In the genomic region with DNA sequence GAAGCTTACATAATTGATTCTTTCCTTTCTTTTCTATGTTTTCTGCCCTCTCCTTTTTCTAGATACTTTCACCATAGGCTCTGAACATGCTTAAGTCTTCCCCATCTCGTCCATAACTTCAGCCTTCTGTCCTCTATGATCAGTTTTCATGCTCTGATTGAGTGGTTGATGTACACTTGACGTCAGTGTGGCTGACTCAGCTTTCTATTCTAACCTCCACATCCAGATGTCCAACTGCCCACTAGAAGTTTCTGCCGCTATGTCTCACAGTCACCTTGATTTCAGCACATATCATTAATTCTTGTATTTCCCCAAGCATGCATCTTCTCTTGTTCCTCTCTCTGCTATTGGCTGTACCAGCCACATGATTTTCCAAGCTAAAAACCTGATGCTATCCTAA, we compare ENCODE assay signal across 17 cellular contexts.
"Had no signal": no experiment of that assay in that cellular context is flagged by ENCODE, and none has a peak within 500 bp of the region (broad histone marks: within the 10 kb centered on the region; RNA-seq: fewer than 3 reads in every experiment).

No MANE protein-coding gene starts in this region.

- H3K4me1 ChIP-seq: psoas muscle, upper lobe of right lung had no signal

- H3K27me3 Mint-ChIP-seq: activated naive CD4-positive, alpha-beta T cell treated with anti-CD3 and anti-CD28 coated beads, Interleukin-2, amount 10 ng/mL, durations not matched to agents 7 days and 5 days had no signal

- DNase-seq: activated CD4-positive, alpha-beta T cell treated with anti-CD3 and anti-CD28 coated beads, Interleukin-2, amount 50 U/mL, for 48 hours; activated naive CD4-positive, alpha-beta T cell treated with anti-CD3 and anti-CD28 coated beads, Interleukin-2, amount 10 ng/mL, durations not matched to agents 7 days and 5 days; adrenal gland; dorsolateral prefrontal cortex; endodermal cell; erythroblast; hippocampal formation; midbrain; psoas muscle; right lobe of liver; upper lobe of right lung had no signal

- H3K4me1 Mint-ChIP-seq: activated naive CD4-positive, alpha-beta T cell treated with anti-CD3 and anti-CD28 coated beads, Interleukin-2, amount 10 ng/mL, durations not matched to agents 7 days and 5 days; activated T-helper 17 cell treated with anti-CD3 and anti-CD28 coated beads, Interleukin-2, amount 50 U/mL, for 72 hours had no signal

- FAIRE-seq: keratinocyte had no signal

- H3K27ac ChIP-seq: adrenal gland, dorsolateral prefrontal cortex, psoas muscle, right lobe of liver, thoracic aorta, upper lobe of right lung had no signal

- H3K4me3 ChIP-seq: adrenal gland, dorsolateral prefrontal cortex, neural progenitor cell, psoas muscle, right lobe of liver, smooth muscle cell, thoracic aorta, upper lobe of right lung had no signal

- H3K9me3 ChIP-seq: adrenal gland, psoas muscle, right lobe of liver, thoracic aorta, upper lobe of right lung had no signal

- H3K27ac Mint-ChIP-seq: activated naive CD4-positive, alpha-beta T cell treated with anti-CD3 and anti-CD28 coated beads, Interleukin-2, amount 10 ng/mL, durations not matched to agents 7 days and 5 days; activated T-helper 17 cell treated with anti-CD3 and anti-CD28 coated beads, Interleukin-2, amount 50 U/mL, for 72 hours; endodermal cell; neural progenitor cell had no signal

- H3K36me3 ChIP-seq: adrenal gland, neural progenitor cell, right lobe of liver, thoracic aorta, upper lobe of right lung had no signal

- H3K27me3 ChIP-seq: adrenal gland, dorsolateral prefrontal cortex, neural progenitor cell, right lobe of liver, upper lobe of right lung had no signal

- H3K36me3 Mint-ChIP-seq: activated naive CD4-positive, alpha-beta T cell treated with anti-CD3 and anti-CD28 coated beads, Interleukin-2, amount 10 ng/mL, durations not matched to agents 7 days and 5 days had no signal

- H3K9ac ChIP-seq: neural progenitor cell had no signal

- H3K4me2 ChIP-seq: smooth muscle cell had no signal

- H3K4me3 Mint-ChIP-seq: activated naive CD4-positive, alpha-beta T cell treated with anti-CD3 and anti-CD28 coated beads, Interleukin-2, amount 10 ng/mL, durations not matched to agents 7 days and 5 days; activated T-helper 17 cell treated with anti-CD3 and anti-CD28 coated beads, Interleukin-2, amount 50 U/mL, for 72 hours; endodermal cell; neural progenitor cell had no signal

- H3K9me3 Mint-ChIP-seq: activated naive CD4-positive, alpha-beta T cell treated with anti-CD3 and anti-CD28 coated beads, Interleukin-2, amount 10 ng/mL, durations not matched to agents 7 days and 5 days; activated T-helper 17 cell treated with anti-CD3 and anti-CD28 coated beads, Interleukin-2, amount 50 U/mL, for 72 hours; endodermal cell had no signal

- ATAC-seq: activated T-helper 17 cell treated with anti-CD3 and anti-CD28 coated beads, Interleukin-2, amount 50 U/mL, for 72 hours; left lobe of liver; psoas muscle; right lobe of liver; upper lobe of right lung had no signal

- H2AFZ ChIP-seq: neural progenitor cell had no signal
